9 cellular contexts compared by ENCODE assay signal in the genomic region with DNA sequence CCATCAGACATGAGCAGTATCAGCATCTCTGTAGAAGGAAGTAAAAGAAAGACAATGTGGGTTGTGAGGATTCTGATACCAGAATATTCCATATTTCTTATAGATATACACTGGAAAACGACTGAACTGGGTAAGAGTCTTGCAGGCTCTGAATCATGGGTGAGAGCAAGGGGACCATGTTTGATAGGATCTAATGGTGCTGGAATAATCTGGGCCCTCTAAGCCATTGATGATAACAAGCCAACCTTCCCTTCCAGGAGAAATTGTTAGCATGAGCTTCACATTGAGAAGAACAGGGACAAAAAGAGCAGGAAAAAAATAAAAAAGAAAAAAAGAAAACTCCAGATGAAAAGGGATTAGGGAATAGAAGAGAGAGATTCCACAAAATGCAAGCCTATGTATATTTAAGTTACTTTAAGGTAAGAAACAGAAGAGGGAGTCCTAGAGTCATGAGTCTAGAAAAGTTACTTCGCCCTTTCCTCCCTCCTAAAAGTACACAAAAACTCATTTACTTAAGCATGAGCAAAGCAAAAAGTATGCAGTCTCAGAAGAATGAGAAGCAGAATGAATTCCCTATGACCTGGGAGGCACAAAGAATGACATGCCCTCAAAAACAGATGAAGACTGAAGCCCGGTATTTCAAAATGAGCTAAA.
DNase-seq lines count a peak whose midpoint lies in the region; TF ChIP-seq lines count a peak whose summit lies in the region.
"Had no signal": no experiment of that assay in that cellular context is flagged by ENCODE, and none has a peak within 500 bp of the region (broad histone marks: within the 10 kb centered on the region; RNA-seq: fewer than 3 reads in every experiment).

No MANE protein-coding gene starts in this region.

- no peaks in the 10 kb centered on the region for H3K27me3 ChIP-seq in PC-9 (ENCODE audit: insufficient read depth, low read depth)
- H3K27me3 ChIP-seq in esophagus muscularis mucosa: no peaks in the 10 kb centered on the region

- no peaks in the 10 kb centered on the region for H3K9me3 ChIP-seq in PC-9 (ENCODE audit: insufficient read depth, low read depth)
- H3K9me3 ChIP-seq in esophagus muscularis mucosa: no peaks in the 10 kb centered on the region

- no peak for TF ChIP-seq POLR2A in esophagus muscularis mucosa (IDR thresholded peaks at IDR 0.05; ENCODE audit: low read depth)

- H3K4me2 ChIP-seq in PC-9: peak overlapping the region; percentile 13; the same call in 1 of the 2 replicates

- peak; percentile 76 for DNase-seq in EL
- peak in 1 of 2 experiments; percentile 84 for DNase-seq in PC-9
- DNase-seq in fibroblast of mammary gland (ENCODE audit: low read depth): peak; percentile 73
- peak; percentile 87 for DNase-seq in renal cortical epithelial cell (ENCODE audit: low read depth)
- DNase-seq in esophagus muscularis mucosa (ENCODE audit: extremely low spot score): no peak
- no peak for DNase-seq in NCI-H2081 (lab: John Stamatoyannopoulos, UW)
- DNase-seq in activated CD8-positive, alpha-beta memory T cell treated with anti-CD3 and anti-CD28 coated beads, Interleukin-2, amount 50 U/mL, for 48 hours: no peak
- no peak for DNase-seq in activated CD4-positive, alpha-beta T cell treated with anti-CD3 and anti-CD28 coated beads, Interleukin-2, amount 10 ng/mL, durations not matched to agents 24 days and 14 days
- DNase-seq: NCI-H187 treated with DMSO at 0.1 percent for 48 hours had no signal

- no peaks in the 10 kb centered on the region for H3K36me3 ChIP-seq in PC-9 (ENCODE audit: low read depth)
- no peaks in the 10 kb centered on the region for H3K36me3 ChIP-seq in esophagus muscularis mucosa

- H3F3A ChIP-seq in PC-9 (ENCODE audit: insufficient read depth, low read depth): no peaks in the 10 kb centered on the region

- no peaks in the 10 kb centered on the region for H3K79me2 ChIP-seq in PC-9 (ENCODE audit: low read depth)

- no peaks in the 10 kb centered on the region for H3K9me3 Mint-ChIP-seq in activated CD4-positive, alpha-beta T cell treated with anti-CD3 and anti-CD28 coated beads, Interleukin-2, amount 10 ng/mL, durations not matched to agents 24 days and 14 days

- POLR2A ChIA-PET in PC-9 (lab: Charles Lee; ENCODE audit: unreplicated experiment): interaction anchor here (0.8 kb wide), 1 partner anchor 328 kb away, joined by 4 read pairs; no protein-coding TSS in a partner anchor

- H3K27ac ChIP-seq in PC-9 (no peak overlapping the region), esophagus muscularis mucosa (replicated peaks in 1 of 4) (no peak overlapping the region)

- intact Hi-C loops in PC-9 (cut with micrococcal nuclease; ENCODE audit: unreplicated experiment): loop anchor here (5.0 to 10.0 kb wide), 3 partner anchors 631 to 974 kb away; a partner anchor contains a TSS
- intact Hi-C loops in esophagus muscularis mucosa (cut with DNase I): no loop called here
- intact Hi-C loops in activated CD4-positive, alpha-beta T cell treated with anti-CD3 and anti-CD28 coated beads, Interleukin-2, amount 10 ng/mL, durations not matched to agents 24 days and 14 days (cut with micrococcal nuclease): no loop called here

- no peak overlapping the region for H3K4me3 ChIP-seq in PC-9
- H3K4me3 ChIP-seq in fibroblast of mammary gland (ENCODE audit: control insufficient read depth, low read depth, low read length): no peak overlapping the region
- H3K4me3 ChIP-seq in esophagus muscularis mucosa: no peak overlapping the region

- H3K4me1 ChIP-seq in PC-9 (replicated peaks; ENCODE audit: insufficient read depth) (peaks cover 10% of the 10 kb centered on the region; the same call in 1 of the 2 replicates), esophagus muscularis mucosa (peaks cover 0 to 14% (median 10%) of the 10 kb centered on the region in 4 donors)

- TF ChIP-seq CTCF in PC-9 (conservative IDR thresholded peaks at IDR 0.05): peak; percentile 55
- TF ChIP-seq CTCF in fibroblast of mammary gland (conservative IDR thresholded peaks at IDR 0.05; ENCODE audit: control insufficient read depth, insufficient read depth, low read depth, low read length): peak; percentile 45
- no peak for TF ChIP-seq CTCF in esophagus muscularis mucosa (IDR thresholded peaks at IDR 0.05)

- H2AFZ ChIP-seq in PC-9: no peak overlapping the region

- 0 out of 2 replicates have a peak, but pooled peaks cover 3% of the 10 kb centered on the region for H3K9me2 ChIP-seq in PC-9 (ENCODE audit: insufficient read depth)

- H3K4me3 Mint-ChIP-seq in activated CD4-positive, alpha-beta T cell treated with anti-CD3 and anti-CD28 coated beads, Interleukin-2, amount 10 ng/mL, durations not matched to agents 24 days and 14 days: no peak overlapping the region

- BruUV-seq in PC-9 (replicated peaks; lab: Mats Ljungman, UMichigan): no TSS peak

- no peaks in the 10 kb centered on the region for H3K36me3 Mint-ChIP-seq in activated CD4-positive, alpha-beta T cell treated with anti-CD3 and anti-CD28 coated beads, Interleukin-2, amount 10 ng/mL, durations not matched to agents 24 days and 14 days (ENCODE audit: low read depth)

- no peaks in the 10 kb centered on the region for H3K4me1 Mint-ChIP-seq in activated CD4-positive, alpha-beta T cell treated with anti-CD3 and anti-CD28 coated beads, Interleukin-2, amount 10 ng/mL, durations not matched to agents 24 days and 14 days

- 48% methylated on average over 3 of the region's 3 CpGs for WGBS in esophagus muscularis mucosa

- H3K27me3 Mint-ChIP-seq in activated CD4-positive, alpha-beta T cell treated with anti-CD3 and anti-CD28 coated beads, Interleukin-2, amount 10 ng/mL, durations not matched to agents 24 days and 14 days: peaks cover 11% of the 10 kb centered on the region

- H3K27ac Mint-ChIP-seq in activated CD4-positive, alpha-beta T cell treated with anti-CD3 and anti-CD28 coated beads, Interleukin-2, amount 10 ng/mL, durations not matched to agents 24 days and 14 days: no peak overlapping the region

- no peaks in the 10 kb centered on the region for H4K20me1 ChIP-seq in PC-9 (ENCODE audit: insufficient read depth)

- TF ChIP-seq EP300 in esophagus muscularis mucosa (IDR thresholded peaks at IDR 0.05): no peak

- CTCF ChIA-PET in PC-9 (lab: Charles Lee): no interaction called here

Comparison
In these comparisons a context has a peak if more than half of its experiments do, and no peak if none do; other contexts are left out.
1. DNase-seq: peak in EL (single experiment), fibroblast of mammary gland (single experiment) and renal cortical epithelial cell (single experiment); none in esophagus muscularis mucosa (single experiment), NCI-H2081 (0 of 2), activated CD8-positive, alpha-beta memory T cell treated with anti-CD3 and anti-CD28 coated beads, Interleukin-2, amount 50 U/mL, for 48 hours (single experiment) and activated CD4-positive, alpha-beta T cell treated with anti-CD3 and anti-CD28 coated beads, Interleukin-2, amount 10 ng/mL, durations not matched to agents 24 days and 14 days (single experiment).
2. CTCF ChIP-seq: peak in PC-9 (single experiment) and fibroblast of mammary gland (single experiment); none in esophagus muscularis mucosa (0 of 3).